In genomic region chr1:86388228-86388627, GRCh38 we compare ENCODE assay signal across 26 cellular contexts. TPM values are rescaled to one million over a fixed set of nuclear protein-coding genes. Genes with fewer than 3 reads are reported as not detected.
"Had no signal": no experiment of that assay in that cellular context is flagged by ENCODE, and none has a peak within 500 bp of the region (broad histone marks: within the 10 kb centered on the region; RNA-seq: fewer than 3 reads in every experiment).

No MANE protein-coding gene starts in this region.

- H3K4me1 ChIP-seq: body of pancreas, parathyroid adenoma, right lobe of liver, testis had no signal

- ATAC-seq: body of pancreas; right lobe of liver; stimulated activated memory B cell treated with anti-CD40 and anti-IgM and Interleukin-4, amounts not matched to agents 10 μg/mL and 1 μg/mL and 100 μg/mL, for 72 hours had no signal

- H2AFZ ChIP-seq: parathyroid adenoma had no signal

- H3K9me3 ChIP-seq: body of pancreas, right lobe of liver, testis, upper lobe of left lung had no signal

- DNase-seq: activated CD4-positive, CD25-positive, alpha-beta regulatory T cell treated with anti-CD3 and anti-CD28 coated beads, Interleukin-2, amount 50 U/mL, for 72 hours; activated CD8-positive, alpha-beta memory T cell treated with anti-CD3 and anti-CD28 coated beads for 24 hours; activated naive CD4-positive, alpha-beta T cell; activated naive CD8-positive, alpha-beta T cell treated with anti-CD3 and anti-CD28 coated beads, Interleukin-2, amount 10 ng/mL, durations not matched to agents 7 days and 5 days; body of pancreas; caudate nucleus; erythroblast; foreskin melanocyte; glutamatergic neuron; hippocampal formation; islet precursor cell; naive B cell; right lobe of liver; stimulated activated CD4-positive, alpha-beta T cell treated with anti-CD3 and anti-CD28 coated beads, Interleukin-4, amount 100 ng/mL, for 24 hours; T-helper 2 cell; testis; upper lobe of left lung had no signal

- H3K79me2 ChIP-seq: parathyroid adenoma had no signal

- H3K4me2 ChIP-seq: smooth muscle cell had no signal

- H3K36me3 ChIP-seq: right lobe of liver, upper lobe of left lung had no signal

- H3K27ac ChIP-seq: body of pancreas, coronary artery, parathyroid adenoma, right lobe of liver, testis, VCaP had no signal

- H3K27me3 ChIP-seq: body of pancreas, right lobe of liver, testis, upper lobe of left lung had no signal

- H3K4me3 ChIP-seq: body of pancreas, coronary artery, right lobe of liver, smooth muscle cell, testis, upper lobe of left lung had no signal

- H3K9ac ChIP-seq: parathyroid adenoma had no signal

RNA-seq across cellular contexts. Expression of gene CLCA2, which starts 35.7 kb away (rescaled TPM):
- total RNA-seq: activated naive CD8-positive, alpha-beta T cell treated with anti-CD3 and anti-CD28 coated beads, Interleukin-2, amount 10 ng/mL, durations not matched to agents 7 days and 5 days; activated T-helper 1 cell treated with anti-CD3 and anti-CD28 coated beads, Interleukin-12 subunit alpha, Interleukin-12 subunit beta, Interleukin-2, Interleukin-4 antibody, amounts not matched to agents 30 ng/mL and 10 ng/mL and 1 ng/mL, durations not matched to agents 14 hours and 24 hours and 36 hours; body of pancreas; lung microvascular endothelial cell; mononuclear cell; neural crest cell; right lobe of liver had no signal
